In genomic region chr1:184605941-184606340, GRCh38 we compare ENCODE assay signal across 8 cellular contexts.
"Had no signal": no experiment of that assay in that cellular context is flagged by ENCODE, and none has a peak within 500 bp of the region (broad histone marks: within the 10 kb centered on the region; RNA-seq: fewer than 3 reads in every experiment).

No MANE protein-coding gene starts in this region.

- H3K4me2 ChIP-seq: smooth muscle cell had no signal

- DNase-seq: activated CD4-positive, alpha-beta T cell treated with anti-CD3 and anti-CD28 coated beads, Interleukin-2, amount 10 ng/mL, durations not matched to agents 7 days and 5 days; activated naive CD4-positive, alpha-beta T cell treated with anti-CD3 and anti-CD28 coated beads for 36 hours; activated T-cell treated with anti-CD3 and anti-CD28 coated beads for 4 hours; central memory CD4-positive, alpha-beta T cell; cortex of kidney; effector memory CD4-positive, alpha-beta T cell; ovary had no signal

- H3K9me3 ChIP-seq: ovary had no signal

- H3K27me3 ChIP-seq: ovary had no signal

- H3K4me3 ChIP-seq: ovary, smooth muscle cell had no signal

- H3K36me3 ChIP-seq: ovary had no signal
